ENCODE assay signal across 19 cellular contexts in the genomic region with DNA sequence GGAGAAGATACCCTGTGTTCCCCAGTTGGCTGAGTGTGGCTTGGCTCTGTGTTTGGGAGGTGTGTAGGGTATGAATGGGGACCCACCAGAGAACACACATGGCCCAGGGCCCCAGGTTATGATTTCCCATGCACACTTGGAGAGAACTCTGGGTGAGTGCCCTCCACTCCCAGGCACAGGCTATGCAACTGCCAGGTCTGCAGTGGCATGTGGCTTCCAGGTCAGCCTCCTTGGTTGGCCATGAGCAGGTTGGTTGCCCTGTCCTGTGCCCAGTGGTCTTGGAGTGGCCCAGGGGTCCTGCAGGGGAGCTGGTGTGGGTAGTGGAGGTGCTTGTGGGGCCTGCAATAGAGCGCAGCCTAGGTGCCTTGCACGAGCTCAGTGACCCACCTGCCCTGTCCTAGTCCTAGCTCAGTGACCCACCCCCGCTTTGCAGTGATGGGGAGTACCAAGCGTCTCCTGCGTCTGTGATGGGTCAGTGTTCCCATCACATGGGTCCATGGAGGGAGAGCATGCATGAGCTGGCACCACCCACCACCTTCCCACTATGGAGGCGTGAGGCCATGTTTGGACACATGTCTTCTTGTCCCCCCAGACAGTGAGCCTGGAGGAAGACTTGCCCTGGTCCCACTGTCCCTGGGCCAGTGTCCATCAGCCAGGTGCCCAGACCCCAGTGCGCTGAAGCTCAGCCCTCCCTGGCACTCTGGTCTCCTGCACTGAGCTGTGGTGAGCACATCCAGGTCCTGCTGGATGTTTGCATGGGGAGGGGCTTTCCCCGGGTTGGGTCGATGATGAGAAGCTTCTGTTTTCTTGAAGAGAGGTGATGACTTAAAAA.
DNase-seq lines count a peak whose midpoint lies in the region; TF ChIP-seq lines count a peak whose summit lies in the region.
"Had no signal": no experiment of that assay in that cellular context is flagged by ENCODE, and none has a peak within 500 bp of the region (broad histone marks: within the 10 kb centered on the region; RNA-seq: fewer than 3 reads in every experiment).

No MANE protein-coding gene starts in this region.

- no peaks in the 10 kb centered on the region for H3K36me3 Mint-ChIP-seq in activated CD4-positive, alpha-beta memory T cell treated with anti-CD3 and anti-CD28 coated beads, Interleukin-2, amount 10 ng/mL, durations not matched to agents 7 days and 5 days (ENCODE audit: low read depth)
- H3K36me3 Mint-ChIP-seq: stimulated activated effector memory CD8-positive, alpha-beta T cell treated with anti-CD3 and anti-CD28 coated beads, Interleukin-12 subunit alpha, Interleukin-12 subunit beta, amount 100 ng/mL, for 72 hours had no signal

- no peak for TF ChIP-seq CTCF in right atrium auricular region (IDR thresholded peaks at IDR 0.05)
- TF ChIP-seq CTCF in ovary (IDR thresholded peaks at IDR 0.05): no peak
- TF ChIP-seq CTCF in RWPE1 (conservative IDR thresholded peaks at IDR 0.05; ENCODE audit: low read depth): no peak

- POLR2A ChIA-PET in activated CD4-positive, alpha-beta memory T cell treated with anti-CD3 and anti-CD28 coated beads, Interleukin-2, amount 10 ng/mL, durations not matched to agents 7 days and 5 days (lab: Charles Lee): no interaction called here
- POLR2A ChIA-PET in RWPE1 (lab: Yijun Ruan, JAX; ENCODE audit: low non-redundant PET): no interaction called here

- peaks cover 0 to 32% of the 10 kb centered on the region in 2 donors for H3K9me3 ChIP-seq in right atrium auricular region
- peaks cover 0 to 3% of the 10 kb centered on the region in 2 donors for H3K9me3 ChIP-seq in ovary

- no peaks in the 10 kb centered on the region for H3K27me3 Mint-ChIP-seq in activated CD4-positive, alpha-beta memory T cell treated with anti-CD3 and anti-CD28 coated beads, Interleukin-2, amount 10 ng/mL, durations not matched to agents 7 days and 5 days
- H3K27me3 Mint-ChIP-seq: effector memory CD8-positive, alpha-beta T cell had no signal

- DNase-seq in activated CD4-positive, CD25-positive, alpha-beta regulatory T cell treated with anti-CD3 and anti-CD28 coated beads, Interleukin-2, amount 50 U/mL, for 72 hours: peak; percentile 9
- DNase-seq in activated CD4-positive, CD25-positive, alpha-beta regulatory T cell (lab: John Stamatoyannopoulos, UW): no peak
- peak; percentile 7 for DNase-seq in activated CD4-positive, alpha-beta memory T cell treated with anti-CD3 and anti-CD28 coated beads, Interleukin-2, amount 10 ng/mL, durations not matched to agents 7 days and 5 days
- DNase-seq in right atrium auricular region (ENCODE audit: low spot score): peak; percentile 26
- peak in 3 of 5 donors; percentile 2 to 11 (median 6) for DNase-seq in ovary
- no peak for DNase-seq in RWPE1 (ENCODE audit: low spot score)
- no peak for DNase-seq in DMS79 (lab: John Stamatoyannopoulos, UW)
- no peak for DNase-seq in HCEC 1CT
- DNase-seq: activated naive CD4-positive, alpha-beta T cell treated with anti-CD3 and anti-CD28 coated beads for 36 hours; effector memory CD8-positive, alpha-beta T cell; mammary epithelial cell; NCI-H1694; NCI-H345; SIG-M5; T-helper 9 cell had no signal

- H3K4me3 Mint-ChIP-seq in activated CD4-positive, alpha-beta memory T cell treated with anti-CD3 and anti-CD28 coated beads, Interleukin-2, amount 10 ng/mL, durations not matched to agents 7 days and 5 days: no peak overlapping the region
- H3K4me3 Mint-ChIP-seq: activated naive CD4-positive, alpha-beta T cell treated with anti-CD3 and anti-CD28 coated beads for 36 hours; effector memory CD8-positive, alpha-beta T cell; stimulated activated effector memory CD8-positive, alpha-beta T cell treated with anti-CD3 and anti-CD28 coated beads, Interleukin-12 subunit alpha, Interleukin-12 subunit beta, amount 100 ng/mL, for 72 hours had no signal

- H3K27me3 ChIP-seq in right atrium auricular region: no peaks in the 10 kb centered on the region
- no peaks in the 10 kb centered on the region for H3K27me3 ChIP-seq in ovary
- H3K27me3 ChIP-seq: BLaER1 treated with 17β-estradiol and CSF1 and Interleukin-3, amounts not matched to agents 10 nM and 100 nM; tibial artery had no signal

- CTCF ChIA-PET in activated CD4-positive, alpha-beta memory T cell treated with anti-CD3 and anti-CD28 coated beads, Interleukin-2, amount 10 ng/mL, durations not matched to agents 7 days and 5 days (lab: Charles Lee): no interaction called here
- CTCF ChIA-PET in RWPE1 (lab: Yijun Ruan, JAX): no interaction called here

- intact Hi-C loops in ovary (cut with DNase I): no loop called here

- no peak overlapping the region for H3K4me3 ChIP-seq in right atrium auricular region
- no peak overlapping the region for H3K4me3 ChIP-seq in ovary
- H3K4me3 ChIP-seq: tibial artery had no signal

- WGBS in ovary, 3 donors: 90 to 96% (median 91%) methylated on average over 9 of the region's 9 CpGs

- H3K27ac Mint-ChIP-seq in activated CD4-positive, alpha-beta memory T cell treated with anti-CD3 and anti-CD28 coated beads, Interleukin-2, amount 10 ng/mL, durations not matched to agents 7 days and 5 days: no peak overlapping the region
- H3K27ac Mint-ChIP-seq: activated naive CD4-positive, alpha-beta T cell treated with anti-CD3 and anti-CD28 coated beads for 36 hours; effector memory CD8-positive, alpha-beta T cell; stimulated activated effector memory CD8-positive, alpha-beta T cell treated with anti-CD3 and anti-CD28 coated beads, Interleukin-12 subunit alpha, Interleukin-12 subunit beta, amount 100 ng/mL, for 72 hours had no signal

- no peak for TF ChIP-seq POLR2A in ovary (IDR thresholded peaks at IDR 0.05)

- peaks cover 25% of the 10 kb centered on the region for H3K9me3 Mint-ChIP-seq in activated CD4-positive, alpha-beta memory T cell treated with anti-CD3 and anti-CD28 coated beads, Interleukin-2, amount 10 ng/mL, durations not matched to agents 7 days and 5 days

- H3K36me3 ChIP-seq in right atrium auricular region (no peaks in the 10 kb centered on the region), ovary (no peaks in the 10 kb centered on the region)
- H3K36me3 ChIP-seq: BLaER1 treated with 17β-estradiol and CSF1 and Interleukin-3, amounts not matched to agents 10 nM and 100 nM; tibial artery had no signal

- H3K4me1 ChIP-seq in right atrium auricular region (no peaks in the 10 kb centered on the region), ovary (ENCODE audit: insufficient read depth) (no peaks in the 10 kb centered on the region)
- H3K4me1 ChIP-seq: BLaER1 treated with 17β-estradiol and CSF1 and Interleukin-3, amounts not matched to agents 10 nM and 100 nM; tibial artery had no signal

- no peak for TF ChIP-seq EP300 in ovary (IDR thresholded peaks at IDR 0.05)

- H3K27ac ChIP-seq in right atrium auricular region (no peak overlapping the region), ovary (no peak overlapping the region), RWPE1 (no peak overlapping the region)
- H3K27ac ChIP-seq: 22Rv1; BLaER1 treated with 17β-estradiol and CSF1 and Interleukin-3, amounts not matched to agents 10 nM and 100 nM; tibial artery had no signal

- no peaks in the 10 kb centered on the region for H3K4me1 Mint-ChIP-seq in activated CD4-positive, alpha-beta memory T cell treated with anti-CD3 and anti-CD28 coated beads, Interleukin-2, amount 10 ng/mL, durations not matched to agents 7 days and 5 days
- H3K4me1 Mint-ChIP-seq: stimulated activated effector memory CD8-positive, alpha-beta T cell treated with anti-CD3 and anti-CD28 coated beads, Interleukin-12 subunit alpha, Interleukin-12 subunit beta, amount 100 ng/mL, for 72 hours had no signal

Comparison
In these comparisons a context has a peak if more than half of its experiments do, and no peak if none do; other contexts are left out.
1. DNase-seq: peak in activated CD4-positive, CD25-positive, alpha-beta regulatory T cell treated with anti-CD3 and anti-CD28 coated beads, Interleukin-2, amount 50 U/mL, for 72 hours (single experiment), activated CD4-positive, alpha-beta memory T cell treated with anti-CD3 and anti-CD28 coated beads, Interleukin-2, amount 10 ng/mL, durations not matched to agents 7 days and 5 days (single experiment), right atrium auricular region (single experiment) and ovary (3 of 5); none in activated CD4-positive, CD25-positive, alpha-beta regulatory T cell (0 of 4), RWPE1 (single experiment), DMS79 (single experiment) and HCEC 1CT (single experiment).